8 cellular contexts compared by ENCODE assay signal in the genomic region with DNA sequence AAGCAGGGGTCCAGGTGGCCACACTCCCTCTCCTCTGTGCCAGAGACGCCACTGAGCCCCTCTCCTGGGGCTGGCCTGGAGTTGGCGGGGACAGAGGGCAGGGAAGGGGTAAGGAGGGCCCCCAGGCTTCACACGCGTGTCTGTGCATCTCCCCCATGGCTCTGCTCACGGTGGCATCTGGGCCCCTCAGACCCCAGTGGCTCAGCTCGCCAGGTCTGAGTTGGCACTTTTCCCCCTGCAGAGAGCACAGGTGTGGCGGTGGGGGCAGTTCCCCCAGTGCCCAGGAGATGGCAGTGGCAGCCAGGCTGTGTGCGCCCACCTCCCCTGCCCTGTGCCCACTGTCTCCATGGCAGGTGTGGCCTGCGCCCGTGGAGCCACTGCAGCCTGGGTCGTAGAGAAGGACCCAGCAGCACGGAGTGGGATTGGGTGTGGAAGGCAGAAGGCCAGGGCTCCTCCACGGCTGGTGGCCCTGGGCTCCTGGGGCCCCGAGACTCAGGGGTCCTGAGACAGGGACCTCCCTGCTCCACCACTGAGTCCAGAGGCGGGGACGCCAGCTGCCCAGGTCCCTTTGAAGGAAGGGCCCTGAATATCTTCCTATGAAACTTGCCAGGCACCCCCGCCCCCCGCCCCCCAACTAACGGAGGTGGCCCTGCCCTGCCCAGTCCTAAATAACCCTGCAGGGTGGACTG. TPM values are rescaled to one million over a fixed set of nuclear protein-coding genes. Genes with fewer than 3 reads are reported as not detected.
DNase-seq lines count a peak whose midpoint lies in the region; ATAC-seq and TF ChIP-seq lines count a peak whose summit lies in the region.

No MANE protein-coding gene starts in this region.

- no peak overlapping the region for H3K27ac Mint-ChIP-seq in activated CD8-positive, alpha-beta T cell treated with anti-CD3 and anti-CD28 coated beads, Interleukin-2, amount 10 ng/mL, durations not matched to agents 7 days and 5 days

- peaks cover 9% of the 10 kb centered on the region for H3K4me1 Mint-ChIP-seq in activated CD8-positive, alpha-beta T cell treated with anti-CD3 and anti-CD28 coated beads, Interleukin-2, amount 10 ng/mL, durations not matched to agents 7 days and 5 days (ENCODE audit: low read depth)

- no peak overlapping the region for H3K4me3 ChIP-seq in fibroblast of lung (replicated peaks in 1 of 4; ENCODE audit: control extremely low read depth in 1 of 4, insufficient read depth in 1 of 4, low read depth in 3 of 4, low read length in 4 of 4)
- H3K4me3 ChIP-seq in spleen: no peak overlapping the region

- no peak overlapping the region for H3K4me2 ChIP-seq in fibroblast of lung (ENCODE audit: extremely low read depth, insufficient read depth, low read length)

- H3K9me3 ChIP-seq in fibroblast of lung (ENCODE audit: control insufficient read depth, insufficient read depth, low read depth, low read length) (no peaks in the 10 kb centered on the region), spleen (no peaks in the 10 kb centered on the region)

- no peak overlapping the region for H3K27ac ChIP-seq in fibroblast of lung (ENCODE audit: insufficient read depth, low read length)
- no peak overlapping the region for H3K27ac ChIP-seq in spleen

- H3K9me3 Mint-ChIP-seq in activated CD8-positive, alpha-beta T cell treated with anti-CD3 and anti-CD28 coated beads, Interleukin-2, amount 10 ng/mL, durations not matched to agents 7 days and 5 days (ENCODE audit: insufficient read depth): no peaks in the 10 kb centered on the region

- peak; percentile 35 to 57 for TF ChIP-seq CTCF in fibroblast of lung (conservative IDR thresholded peaks at IDR 0.05 in 1 of 2, IDR thresholded peaks at IDR 0.05 in 1 of 2; ENCODE audit: low read depth in 1 of 2, low read length in 2 of 2)
- peak; percentile 74 to 92 (median 85) for TF ChIP-seq CTCF in spleen (IDR thresholded peaks at IDR 0.05 in 8 of 11, conservative IDR thresholded peaks at IDR 0.05 in 3 of 11)

- H3K9ac ChIP-seq in fibroblast of lung (ENCODE audit: insufficient read depth, low read length): no peak overlapping the region

- WGBS in spleen, 5 donors: 23 to 66% (median 53%) methylated on average over 11 to 19 of the region's 19 CpGs

- intact Hi-C loops in spleen (cut with DNase I; ENCODE audit: low total_unique reads): no loop called here

- no peak for TF ChIP-seq POLR2A in spleen (IDR thresholded peaks at IDR 0.05)

- DNase-seq in NCI-H187 treated with DMSO at 0.1 percent for 48 hours (lab: John Stamatoyannopoulos, UW) (peak; percentile 2), NCI-H187 (lab: John Stamatoyannopoulos, UW) (no peak), NCI-H1092 (lab: John Stamatoyannopoulos, UW) (peak; percentile 61), fibroblast of lung (ENCODE audit: low read depth in 2 of 2) (no peak), spleen (peak; percentile 87), NCI-H774 (lab: John Stamatoyannopoulos, UW) (no peak), pons (ENCODE audit: low spot score) (no peak)
- peak; percentile 66 for DNase-seq in activated CD8-positive, alpha-beta T cell treated with anti-CD3 and anti-CD28 coated beads, Interleukin-2, amount 10 ng/mL, durations not matched to agents 7 days and 5 days

- no peak for ATAC-seq in activated CD8-positive, alpha-beta T cell treated with anti-CD3 and anti-CD28 coated beads, Interleukin-2, amount 10 ng/mL, durations not matched to agents 7 days and 5 days

- no peak overlapping the region for H3K4me3 Mint-ChIP-seq in activated CD8-positive, alpha-beta T cell treated with anti-CD3 and anti-CD28 coated beads, Interleukin-2, amount 10 ng/mL, durations not matched to agents 7 days and 5 days

- no peaks in the 10 kb centered on the region for H3K79me2 ChIP-seq in fibroblast of lung (ENCODE audit: control insufficient read depth, insufficient read depth, low read length)

- CTCF ChIA-PET in activated CD8-positive, alpha-beta T cell treated with anti-CD3 and anti-CD28 coated beads, Interleukin-2, amount 10 ng/mL, durations not matched to agents 7 days and 5 days (lab: Charles Lee): interaction anchor here (0.9 to 2.2 kb wide), 4 partner anchors 15 to 400 kb away, joined by 3 to 12 read pairs (median 4); no protein-coding TSS in a partner anchor

- H3K36me3 ChIP-seq in fibroblast of lung (ENCODE audit: control insufficient read depth, insufficient read depth, low read length): peaks cover 3% of the 10 kb centered on the region
- H3K36me3 ChIP-seq in spleen: peaks cover 0 to 41% (median under 1%) of the 10 kb centered on the region in 6 donors

- H4K20me1 ChIP-seq in fibroblast of lung (ENCODE audit: control insufficient read depth, extremely low read depth, insufficient read depth, low read length): no peaks in the 10 kb centered on the region

- H3K27me3 Mint-ChIP-seq in activated CD8-positive, alpha-beta T cell treated with anti-CD3 and anti-CD28 coated beads, Interleukin-2, amount 10 ng/mL, durations not matched to agents 7 days and 5 days (ENCODE audit: low read depth): no peaks in the 10 kb centered on the region

- H3K27me3 ChIP-seq in fibroblast of lung (ENCODE audit: control insufficient read depth, insufficient read depth, low read length) (no peaks in the 10 kb centered on the region), spleen (replicated peaks in 1 of 7) (no peaks in the 10 kb centered on the region)

- H3K36me3 Mint-ChIP-seq in activated CD8-positive, alpha-beta T cell treated with anti-CD3 and anti-CD28 coated beads, Interleukin-2, amount 10 ng/mL, durations not matched to agents 7 days and 5 days (ENCODE audit: low read depth): no peaks in the 10 kb centered on the region

- no peak overlapping the region for H2AFZ ChIP-seq in fibroblast of lung (ENCODE audit: low read length)

- POLR2A ChIA-PET in activated CD8-positive, alpha-beta T cell treated with anti-CD3 and anti-CD28 coated beads, Interleukin-2, amount 10 ng/mL, durations not matched to agents 7 days and 5 days (lab: Charles Lee): no interaction called here

- H3K4me1 ChIP-seq in fibroblast of lung (ENCODE audit: control insufficient read depth, extremely low read depth, insufficient read depth, low read length) (peaks cover 9% of the 10 kb centered on the region), spleen (peaks cover 5 to 36% (median 18%) of the 10 kb centered on the region in 6 donors)

RNA-seq across cellular contexts. Expression of gene APRT, which starts 4.3 kb away (rescaled TPM):
- total RNA-seq in activated CD8-positive, alpha-beta T cell treated with anti-CD3 and anti-CD28 coated beads, Interleukin-2, amount 10 ng/mL, durations not matched to agents 7 days and 5 days: 100 to 1,000 TPM; 140 to 141 TPM
- total RNA-seq in fibroblast of lung (50.3 and 95.6 TPM in 2 replicates), spleen (100 to 1,000 TPM in 3 of 7 donors, 10 to 100 TPM in 4; 84.1 to 112 (median 96.8) TPM)
- polyA plus RNA-seq in fibroblast of lung (39.2 and 57.6 TPM in 2 replicates), spleen (100 to 1,000 TPM; 187 to 259 (median 225) TPM)
- polyA plus RNA-seq in fibroblast of lung (2012): 155 and 232 TPM in 2 replicates
- polyA minus RNA-seq in fibroblast of lung (ENCODE audit: low replicate concordance): 62.8 and 64.3 TPM in 2 replicates

RNA-seq across cellular contexts. Expression of gene CDT1, which starts 12.5 kb away (rescaled TPM):
- total RNA-seq in activated CD8-positive, alpha-beta T cell treated with anti-CD3 and anti-CD28 coated beads, Interleukin-2, amount 10 ng/mL, durations not matched to agents 7 days and 5 days: 100 to 1,000 TPM; 126 to 132 TPM
- total RNA-seq in fibroblast of lung (0.77 and 3.6 TPM in 2 replicates), spleen (10 to 100 TPM in 2 of 7 donors, 1 to 10 TPM in 5; 1.5 to 17.2 (median 5.3) TPM)
- polyA plus RNA-seq in fibroblast of lung (1.3 and 4.5 TPM in 2 replicates), spleen (1 to 10 TPM in 2 of 3 donors, under 1 TPM in 1; 1.00 to 3.9 (median 2.5) TPM)
- 4.2 and 19.0 TPM in 2 replicates for polyA plus RNA-seq in fibroblast of lung (2012)
- 4.7 and 23.7 TPM in 2 replicates for polyA minus RNA-seq in fibroblast of lung (ENCODE audit: low replicate concordance)

RNA-seq across cellular contexts. Expression of gene PIEZO1, which starts 31.0 kb away (rescaled TPM):
- total RNA-seq in activated CD8-positive, alpha-beta T cell treated with anti-CD3 and anti-CD28 coated beads, Interleukin-2, amount 10 ng/mL, durations not matched to agents 7 days and 5 days: 100 to 1,000 TPM; 226 to 230 TPM
- total RNA-seq in fibroblast of lung: 135 and 313 TPM in 2 replicates
- polyA plus RNA-seq in fibroblast of lung: 94.5 and 126 TPM in 2 replicates
- polyA plus RNA-seq in fibroblast of lung (2012): 184 and 260 TPM in 2 replicates
- 1,099 and 1,312 TPM in 2 replicates for polyA minus RNA-seq in fibroblast of lung (ENCODE audit: low replicate concordance)
- 100 to 1,000 TPM; 154 to 249 (median 199) TPM for total RNA-seq in spleen
- 100 to 1,000 TPM; 145 to 385 (median 371) TPM for polyA plus RNA-seq in spleen

RNA-seq across cellular contexts. Expression of gene GALNS, which starts 40.7 kb away (rescaled TPM):
- total RNA-seq in activated CD8-positive, alpha-beta T cell treated with anti-CD3 and anti-CD28 coated beads, Interleukin-2, amount 10 ng/mL, durations not matched to agents 7 days and 5 days: 10 to 100 TPM; 31.1 to 33.3 TPM
- 20.8 and 29.6 TPM in 2 replicates for total RNA-seq in fibroblast of lung
- polyA plus RNA-seq in fibroblast of lung: 8.6 and 10.6 TPM in 2 replicates
- polyA plus RNA-seq in fibroblast of lung (2012): 26.6 and 42.5 TPM in 2 replicates
- 14.6 and 37.4 TPM in 2 replicates for polyA minus RNA-seq in fibroblast of lung (ENCODE audit: low replicate concordance)
- total RNA-seq in spleen: 10 to 100 TPM; 37.6 to 71.6 (median 53.4) TPM
- 10 to 100 TPM in 2 of 3 donors, 1 to 10 TPM in 1; 9.7 to 19.5 (median 11.1) TPM for polyA plus RNA-seq in spleen

RNA-seq across cellular contexts. Expression of gene TRAPPC2L, which starts 40.9 kb away (rescaled TPM):
- 10 to 100 TPM; 61.2 to 65.3 TPM for total RNA-seq in activated CD8-positive, alpha-beta T cell treated with anti-CD3 and anti-CD28 coated beads, Interleukin-2, amount 10 ng/mL, durations not matched to agents 7 days and 5 days
- total RNA-seq in fibroblast of lung (46.5 and 47.7 TPM in 2 replicates), spleen (10 to 100 TPM; 28.9 to 44.1 (median 38.6) TPM)
- polyA plus RNA-seq in fibroblast of lung (63.7 and 78.6 TPM in 2 replicates), spleen (10 to 100 TPM; 55.0 to 87.5 (median 74.2) TPM)
- polyA plus RNA-seq in fibroblast of lung (2012): 190 and 225 TPM in 2 replicates
- 164 and 219 TPM in 2 replicates for polyA minus RNA-seq in fibroblast of lung (ENCODE audit: low replicate concordance)

Comparison
In these comparisons a context has a peak if more than half of its experiments do, and no peak if none do; other contexts are left out.
1. DNase-seq: peak in NCI-H187 treated with DMSO at 0.1 percent for 48 hours (single experiment), NCI-H1092 (single experiment), activated CD8-positive, alpha-beta T cell treated with anti-CD3 and anti-CD28 coated beads, Interleukin-2, amount 10 ng/mL, durations not matched to agents 7 days and 5 days (single experiment) and spleen (single experiment); none in NCI-H187 (0 of 2), fibroblast of lung (0 of 2), NCI-H774 (single experiment) and pons (single experiment).
2. RNA of gene CDT1, which starts 12.5 kb away (total RNA-seq): 126 to 132 TPM in activated CD8-positive, alpha-beta T cell treated with anti-CD3 and anti-CD28 coated beads, Interleukin-2, amount 10 ng/mL, durations not matched to agents 7 days and 5 days; 1.5 to 17.2 TPM in spleen and 0.77 to 3.6 TPM in fibroblast of lung; every median in the first group is over 4 times any median in the second.